ENCODE assay signal across 14 cellular contexts in the genomic region with DNA sequence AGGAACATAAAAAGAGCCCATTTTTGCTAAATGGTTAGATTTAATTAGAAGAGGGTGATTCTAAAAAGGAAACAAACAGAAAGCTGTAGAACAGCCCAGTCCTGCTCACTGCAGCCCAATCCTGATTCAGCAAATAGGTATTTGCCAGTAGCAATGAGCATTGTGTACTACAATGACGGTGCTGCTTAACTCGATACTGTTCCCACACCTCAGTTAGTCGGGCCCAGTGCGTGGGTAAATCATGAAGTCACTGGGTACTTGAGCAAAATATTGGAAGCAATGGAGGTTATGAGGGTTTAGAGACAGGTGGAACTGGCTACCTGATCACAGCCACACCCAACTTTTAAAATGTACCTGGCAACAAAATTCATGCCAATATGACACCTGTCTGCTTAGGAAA.
DNase-seq lines count a peak whose midpoint lies in the region; ATAC-seq, FAIRE-seq and TF ChIP-seq lines count a peak whose summit lies in the region.
"Had no signal": no experiment of that assay in that cellular context is flagged by ENCODE, and none has a peak within 500 bp of the region (broad histone marks: within the 10 kb centered on the region; RNA-seq: fewer than 3 reads in every experiment).

No MANE protein-coding gene starts in this region.

- no peaks in the 10 kb centered on the region for H4K20me1 ChIP-seq in hepatocyte (ENCODE audit: insufficient read depth, poor library complexity, severe bottlenecking)

- no peaks in the 10 kb centered on the region for H3K9me2 ChIP-seq in hepatocyte (replicated peaks; ENCODE audit: insufficient read depth)

- no peaks in the 10 kb centered on the region for H3K9me3 ChIP-seq in adipocyte (ENCODE audit: control insufficient read depth, low read length)
- no peaks in the 10 kb centered on the region for H3K9me3 ChIP-seq in hepatocyte (ENCODE audit: low read depth)
- H3K9me3 ChIP-seq in upper lobe of right lung = no peaks in the 10 kb centered on the region
- H3K9me3 ChIP-seq: colonic mucosa, uterus had no signal

- no peaks in the 10 kb centered on the region for H3K36me3 ChIP-seq in adipocyte (ENCODE audit: control insufficient read depth, insufficient read depth, low read length, severe bottlenecking)
- H3K36me3 ChIP-seq in hepatocyte (replicated peaks; ENCODE audit: insufficient read depth, low read depth) = no peaks in the 10 kb centered on the region
- H3K36me3 ChIP-seq in upper lobe of right lung = no peaks in the 10 kb centered on the region
- H3K36me3 ChIP-seq: colonic mucosa, uterus had no signal

- no peak overlapping the region for H3K4me3 ChIP-seq in adipocyte (ENCODE audit: low read length)
- H3K4me3 ChIP-seq in hepatocyte = no peak overlapping the region
- no peak overlapping the region for H3K4me3 ChIP-seq in upper lobe of right lung
- H3K4me3 ChIP-seq: colonic mucosa, uterus had no signal

- no peak overlapping the region for H3K9ac ChIP-seq in adipocyte (ENCODE audit: low read length)

- H3K4me2 ChIP-seq in hepatocyte = peak overlapping the region; percentile 29

- WGBS in hepatocyte (ENCODE audit: low lambda C conversion rate, missing lambda C conversion rate) = 42% methylated on average over 4 of the region's 4 CpGs

- intact Hi-C loops in upper lobe of right lung (cut with DNase I) = no loop called here

- peak; percentile 85 for FAIRE-seq in HTR-8/SVneo (lab: Jason Lieb, UNC)

- no peak for DNase-seq in HTR-8/SVneo (ENCODE audit: insufficient read length, low spot score)
- peak; percentile 48 for DNase-seq in adipocyte (ENCODE audit: low read depth)
- DNase-seq in hepatocyte (ENCODE audit: low spot score) = peak; percentile 27
- DNase-seq in upper lobe of right lung = no peak
- DNase-seq in effector CD4-positive, alpha-beta T cell = no peak
- no peak for DNase-seq in NCI-H510A treated with DMSO at 0.1 percent for 48 hours (lab: John Stamatoyannopoulos, UW)
- DNase-seq: activated CD4-positive, alpha-beta T cell treated with anti-CD3 and anti-CD28 coated beads for 48 hours; colonic mucosa; DMS53; hypothalamus; NCI-H2227 treated with DMSO at 0.1 percent for 48 hours; SHP77; uterus had no signal

- H3K79me2 ChIP-seq in hepatocyte = no peaks in the 10 kb centered on the region

- H3K27ac ChIP-seq in hepatocyte = peak overlapping the region; percentile 19
- no peak overlapping the region for H3K27ac ChIP-seq in upper lobe of right lung
- H3K27ac ChIP-seq: colonic mucosa, uterus had no signal

- TF ChIP-seq CTCF in hepatocyte (IDR thresholded peaks at IDR 0.05; ENCODE audit: poor library complexity) = no peak
- no peak for TF ChIP-seq CTCF in upper lobe of right lung (IDR thresholded peaks at IDR 0.05)

- no peaks in the 10 kb centered on the region for H3K27me3 ChIP-seq in adipocyte (replicated peaks; ENCODE audit: control insufficient read depth, insufficient read depth, low read length)
- H3K27me3 ChIP-seq in hepatocyte = no peaks in the 10 kb centered on the region
- no peaks in the 10 kb centered on the region for H3K27me3 ChIP-seq in upper lobe of right lung
- H3K27me3 ChIP-seq: colonic mucosa, uterus had no signal

- no peak overlapping the region for H2AFZ ChIP-seq in hepatocyte

- peaks cover 40% of the 10 kb centered on the region for H3K4me1 ChIP-seq in adipocyte (ENCODE audit: control insufficient read depth, insufficient read depth, low read length)
- peaks cover 4% of the 10 kb centered on the region for H3K4me1 ChIP-seq in hepatocyte (ENCODE audit: insufficient read depth)
- H3K4me1 ChIP-seq in upper lobe of right lung = no peaks in the 10 kb centered on the region
- H3K4me1 ChIP-seq: colonic mucosa, uterus had no signal

- peak; percentile 83 for ATAC-seq in upper lobe of right lung
- no peak for ATAC-seq in HG02981 (IDR thresholded peaks at IDR 0.05; ENCODE audit: unreplicated experiment)

Comparison
In these comparisons a context has a peak if more than half of its experiments do, and no peak if none do; other contexts are left out.
1. DNase-seq: peak in adipocyte (single experiment) and hepatocyte (single experiment); none in HTR-8/SVneo (single experiment), upper lobe of right lung (single experiment), effector CD4-positive, alpha-beta T cell (single experiment) and NCI-H510A treated with DMSO at 0.1 percent for 48 hours (single experiment).